Comparison of ENCODE assay signal across 1 cellular context in genomic region chr4:657338-658030, GRCh38.
A peak's percentile ranks its signal among the peaks of the same experiment; 100 is the strongest.
TF ChIP-seq lines count a peak whose summit lies in the region.

No MANE protein-coding gene starts in this region.

TF ChIP-seq in A549, 52 proteins besides CTCF, POLR2A, EP300 and RAD21:
- TF ChIP-seq CBX8 (IDR thresholded peaks at IDR 0.05) (no peak), FOXS1 (CRISPR knock-in tag; IDR thresholded peaks at IDR 0.05) (no peak), ESRRA (IDR thresholded peaks at IDR 0.05; ENCODE audit: borderline replicate concordance, low read length) (0 out of 2 replicates have a peak, but pooled peaks have one; percentile 19), TFCP2L1 (CRISPR knock-in tag; IDR thresholded peaks at IDR 0.05) (no peak), BCL3 (IDR thresholded peaks at IDR 0.05) (no peak), SREBF2 (IDR thresholded peaks at IDR 0.05) (no peak), RCOR1 (IDR thresholded peaks at IDR 0.05; ENCODE audit: low read depth, low read length) (no peak), TP53 (CRISPR knock-in tag; IDR thresholded peaks at IDR 0.05) (no peak)
